Comparison of ENCODE assay signal across 26 cellular contexts in the genomic region with DNA sequence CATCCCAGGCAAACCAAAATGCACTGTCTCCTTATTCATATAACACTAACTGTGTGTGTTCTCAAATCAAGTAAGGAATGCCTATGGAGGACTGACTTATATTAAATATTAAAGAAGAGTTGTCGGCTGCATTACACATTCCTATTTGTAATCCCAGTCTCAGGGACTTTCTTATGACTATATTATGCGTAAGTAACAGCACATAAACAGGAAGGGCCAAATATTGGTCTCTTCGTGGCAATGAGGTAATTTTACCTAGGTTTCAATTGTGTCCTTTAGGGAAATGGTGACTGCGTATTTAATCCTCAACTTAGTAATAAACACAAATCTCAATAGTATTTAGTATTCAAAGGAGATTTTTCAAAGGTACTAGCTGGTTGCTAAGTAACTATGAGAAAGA. TPM values are rescaled to one million over a fixed set of nuclear protein-coding genes. Genes with fewer than 3 reads are reported as not detected.
DNase-seq lines count a peak whose midpoint lies in the region; FAIRE-seq and TF ChIP-seq lines count a peak whose summit lies in the region.
"Had no signal": no experiment of that assay in that cellular context is flagged by ENCODE, and none has a peak within 500 bp of the region (broad histone marks: within the 10 kb centered on the region; RNA-seq: fewer than 3 reads in every experiment).

No MANE protein-coding gene starts in this region.

- no peak overlapping the region for H2AFZ ChIP-seq in astrocyte (ENCODE audit: low read depth, low read length)
- H2AFZ ChIP-seq: PC-9 had no signal

- no peak overlapping the region for H3K4me3 Mint-ChIP-seq in astrocyte (ENCODE audit: unreplicated experiment)
- H3K4me3 Mint-ChIP-seq: CD8-positive, alpha-beta T cell had no signal

- H4K20me1 ChIP-seq in astrocyte (ENCODE audit: insufficient read depth, low read length), result no peaks in the 10 kb centered on the region

- H3K36me3 Mint-ChIP-seq in astrocyte (ENCODE audit: low read depth, unreplicated experiment), result no peaks in the 10 kb centered on the region
- H3K36me3 Mint-ChIP-seq: CD8-positive, alpha-beta T cell had no signal

- H3K79me2 ChIP-seq in astrocyte (ENCODE audit: insufficient read depth, low read length), result no peaks in the 10 kb centered on the region

- DNase-seq in astrocyte (ENCODE audit: low read depth), result no peak
- DNase-seq in caudate nucleus (lab: John Stamatoyannopoulos, UW), result no peak
- DNase-seq in inferior parietal cortex (ENCODE audit: extremely low spot score), result peak; percentile 4
- no peak for DNase-seq in NCI-H69 (lab: John Stamatoyannopoulos, UW)
- DNase-seq in NCI-H1105 treated with DMSO at 0.1 percent for 48 hours (lab: John Stamatoyannopoulos, UW), result no peak
- no peak for DNase-seq in medulla oblongata (ENCODE audit: extremely low spot score)
- DNase-seq in RPMI8226, result no peak
- DNase-seq: C1 segment of cervical spinal cord; Caco-2; CD8-positive, alpha-beta T cell; GDM1; IMR-90; MM.1S; NCI-H1417; NCI-H1694; NCI-H2081 treated with DMSO at 0.1 percent for 48 hours; NCI-H2171 treated with DMSO at 0.1 percent for 48 hours; NCI-H345; NCI-H510A treated with DMSO at 0.1 percent for 48 hours; NCI-H82; NK-92 treated with Interleukin-12 subunit alpha and Interleukin-12 subunit beta, amount 100 ng/mL, for 24 hours; PC-9; Right ventricle myocardium superior had no signal

- H3K9me3 Mint-ChIP-seq in astrocyte (ENCODE audit: unreplicated experiment), result no peaks in the 10 kb centered on the region
- H3K9me3 Mint-ChIP-seq: CD8-positive, alpha-beta T cell had no signal

- no peaks in the 10 kb centered on the region for H3K36me3 ChIP-seq in astrocyte (ENCODE audit: insufficient read depth, low read length)
- H3K36me3 ChIP-seq: SJSA1 had no signal

- no peaks in the 10 kb centered on the region for H3K9me3 ChIP-seq in astrocyte (ENCODE audit: insufficient read depth, low read depth, low read length)
- H3K9me3 ChIP-seq: Caco-2, SJSA1 had no signal

- H3K4me1 Mint-ChIP-seq in astrocyte (ENCODE audit: low read depth, unreplicated experiment), result peaks cover 9% of the 10 kb centered on the region

- no peak for FAIRE-seq in astrocyte (lab: Jason Lieb, UNC)
- FAIRE-seq: GM12891 had no signal

- H3K27me3 Mint-ChIP-seq in astrocyte (ENCODE audit: low read depth, unreplicated experiment), result no peaks in the 10 kb centered on the region

- no peak overlapping the region for H3K27ac Mint-ChIP-seq in astrocyte (ENCODE audit: unreplicated experiment)
- H3K27ac Mint-ChIP-seq: CD8-positive, alpha-beta T cell had no signal

- no peaks in the 10 kb centered on the region for H3K4me1 ChIP-seq in astrocyte (ENCODE audit: insufficient read depth, low read length)
- H3K4me1 ChIP-seq: Caco-2, SJSA1 had no signal

- H3K4me3 ChIP-seq in astrocyte (ENCODE audit: insufficient read depth, low read depth, low read length), result no peak overlapping the region
- H3K4me3 ChIP-seq: PC-9, SJSA1 had no signal

- H3K27ac ChIP-seq in astrocyte (ENCODE audit: low read depth, low read length) (no peak overlapping the region), caudate nucleus (ENCODE audit: low read depth, low read length) (peak overlapping the region; percentile 46)
- H3K27ac ChIP-seq: KMS-11, PC-9, SJSA1 had no signal

- TF ChIP-seq CTCF in astrocyte (IDR thresholded peaks at IDR 0.05; ENCODE audit: insufficient read depth, low read depth, low read length), result no peak

- no peaks in the 10 kb centered on the region for H3K27me3 ChIP-seq in astrocyte (ENCODE audit: insufficient read depth, low read length)
- H3K27me3 ChIP-seq: SJSA1 had no signal

- peak overlapping the region; percentile 18 for H3K4me2 ChIP-seq in astrocyte (ENCODE audit: low read length)
- H3K4me2 ChIP-seq: KMS-11, PC-9 had no signal

- H3K9ac ChIP-seq in astrocyte (ENCODE audit: low read length), result no peak overlapping the region
- H3K9ac ChIP-seq: KMS-11 had no signal

RNA-seq across cellular contexts. Expression of gene EPM2A, which starts 22.8 kb away (rescaled TPM):
- total RNA-seq in astrocyte, result 5.2 and 6.2 TPM in 2 replicates

RNA-seq across cellular contexts. Expression of gene FBXO30, which starts 56.5 kb away (rescaled TPM):
- total RNA-seq in astrocyte, result 12.8 and 13.6 TPM in 2 replicates
